1 cellular context compared by ENCODE assay signal in the genomic region with DNA sequence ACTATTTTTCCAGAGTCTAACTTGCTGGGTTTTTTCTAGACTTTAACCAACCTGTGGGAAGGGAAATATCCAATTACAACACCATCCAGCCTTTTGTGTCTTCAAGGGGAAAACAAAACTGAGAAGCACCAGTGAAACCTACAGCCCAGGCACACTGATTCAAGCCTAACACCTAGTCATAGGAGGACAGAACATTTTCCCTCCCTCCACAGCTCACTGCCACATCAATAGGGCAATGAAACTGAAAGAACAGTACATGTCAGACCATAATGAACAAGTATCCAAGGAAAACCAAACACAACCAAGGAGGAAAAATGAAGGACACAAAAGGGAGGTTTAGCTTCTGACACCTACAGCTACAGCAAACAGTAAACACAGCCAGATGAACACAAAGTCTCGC.
TF ChIP-seq lines count a peak whose summit lies in the region.

No MANE protein-coding gene starts in this region.

TF ChIP-seq in H1, 55 proteins besides CTCF, POLR2A, EP300 and RAD21:
- TF ChIP-seq SAP30 (IDR thresholded peaks at IDR 0.05; ENCODE audit: insufficient read depth, insufficient replicate concordance, low read length) (no peak), CHD1 (IDR thresholded peaks at IDR 0.05; ENCODE audit: low read depth, low read length) (no peak), KDM1A (IDR thresholded peaks at IDR 0.05; ENCODE audit: borderline replicate concordance, low read length) (no peak), HDAC6 (IDR thresholded peaks at IDR 0.05; ENCODE audit: low read depth, low read length) (no peak), ZNF274 (IDR thresholded peaks at IDR 0.05; ENCODE audit: borderline replicate concordance, extremely low read depth, low read length) (no peak)
- TF ChIP-seq, protein P1, sequence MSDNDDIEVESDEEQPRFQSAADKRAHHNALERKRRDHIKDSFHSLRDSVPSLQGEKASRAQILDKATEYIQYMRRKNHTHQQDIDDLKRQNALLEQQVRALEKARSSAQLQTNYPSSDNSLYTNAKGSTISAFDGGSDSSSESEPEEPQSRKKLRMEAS (IDR thresholded peaks at IDR 0.05) = no peak
